Comparison of ENCODE assay signal across 8 cellular contexts in genomic region chr2:14632133-14632936, GRCh38. TPM values are rescaled to one million over a fixed set of nuclear protein-coding genes. Genes with fewer than 3 reads are reported as not detected.
DNase-seq lines count a peak whose midpoint lies in the region; ATAC-seq and TF ChIP-seq lines count a peak whose summit lies in the region.

LRATD1 (plus strand) TSS chr2:14632717; CDS start chr2:14633980, 1,263 bp downstream.

- H3K4me3 ChIP-seq in ascending aorta (peak within 1 kb of the TSS; percentile 62 to 71), right cardiac atrium (ENCODE audit: low read length) (peak within 1 kb of the TSS; percentile 57)

- H3K36me3 ChIP-seq in ascending aorta: no peaks in the 10 kb centered on the region

- 2% methylated on average over 81 of the region's 81 CpGs for WGBS in right cardiac atrium

- in situ Hi-C loops in GM13977 (cut with MboI; ENCODE audit: low pct_unique_long_range_greater_than_20kb, low sequenced_read_pairs, unreplicated experiment): no loop called here

- peak; percentile 92 for ATAC-seq in right cardiac atrium
- no peak for ATAC-seq in GM18498 (IDR thresholded peaks at IDR 0.05; ENCODE audit: unreplicated experiment)
- ATAC-seq in HG03520 (IDR thresholded peaks at IDR 0.05; ENCODE audit: unreplicated experiment): no peak

- H3K9me3 ChIP-seq in ascending aorta (no peaks in the 10 kb centered on the region), right cardiac atrium (ENCODE audit: control insufficient read depth, low read length) (no peaks in the 10 kb centered on the region)

- H3K27me3 ChIP-seq in ascending aorta: no peaks in the 10 kb centered on the region
- peaks cover 3% of the 10 kb centered on the region for H3K27me3 ChIP-seq in right cardiac atrium (ENCODE audit: control insufficient read depth, insufficient read depth)

- intact Hi-C loops in ascending aorta (cut with DNase I): no loop called here
- intact Hi-C loops in right cardiac atrium (cut with DNase I): no loop called here
- intact Hi-C loops in posterior vena cava (cut with DNase I): no loop called here

- DNase-seq in GM13977 (ENCODE audit: low spot score) (peak; percentile 34), NCI-H2107 treated with DMSO at 0.1 percent for 48 hours (lab: John Stamatoyannopoulos, UW; ENCODE audit: unreplicated experiment) (peak; percentile 88), ascending aorta (ENCODE audit: low spot score in 2 of 2) (peak; percentile 25 to 86), right cardiac atrium (peak; percentile 89 to 93 (median 93)), posterior vena cava (ENCODE audit: low spot score) (peak; percentile 88), CD1c-positive myeloid dendritic cell (ENCODE audit: extremely low spot score) (no peak)

- H3K4me1 ChIP-seq in ascending aorta (peaks cover 0 to 11% of the 10 kb centered on the region in 2 donors), right cardiac atrium (ENCODE audit: control insufficient read depth, insufficient read depth, low read length) (peaks cover 3% of the 10 kb centered on the region)

- H3K27ac ChIP-seq in ascending aorta: no peak within 1 kb of the TSS
- no peak within 1 kb of the TSS for H3K27ac ChIP-seq in right cardiac atrium (ENCODE audit: low read length)

- TF ChIP-seq CTCF in GM13977 (IDR thresholded peaks at IDR 0.05; ENCODE audit: extremely low read depth, insufficient read depth, missing control alignments) (no peak), ascending aorta (IDR thresholded peaks at IDR 0.05) (no peak)

RNA-seq across cellular contexts. Expression of gene LRATD1, which starts in this region (rescaled TPM):
- total RNA-seq in ascending aorta: 5.7 TPM
- 10 to 100 TPM in 2 of 4 donors, 1 to 10 TPM in 2; 8.3 to 13.5 (median 10.2) TPM for total RNA-seq in right cardiac atrium
- 1.9 TPM for polyA plus RNA-seq in right cardiac atrium
- total RNA-seq in posterior vena cava: 1 to 10 TPM; 1.9 to 3.1 TPM

Comparison
In these comparisons a context has a peak if more than half of its experiments do, and no peak if none do; other contexts are left out.
1. ATAC-seq: peak in right cardiac atrium (2 of 2); none in GM18498 (single experiment) and HG03520 (single experiment).